In genomic region chr5:68683632-68684035, GRCh38 we compare ENCODE assay signal across 12 cellular contexts.
DNase-seq lines count a peak whose midpoint lies in the region; ATAC-seq and TF ChIP-seq lines count a peak whose summit lies in the region.
"Had no signal": no experiment of that assay in that cellular context is flagged by ENCODE, and none has a peak within 500 bp of the region (broad histone marks: within the 10 kb centered on the region; RNA-seq: fewer than 3 reads in every experiment).

No MANE protein-coding gene starts in this region.

- 34 to 40% methylated on average over 5 of the region's 5 CpGs for WGBS in aorta, 2 donors
- 32 to 60% methylated on average over 5 of the region's 5 CpGs for WGBS in sigmoid colon, 2 donors

- peak; percentile 54 for ATAC-seq in Right ventricle myocardium inferior
- peak; percentile 72 for ATAC-seq in aorta (ENCODE audit: low FRiP score)
- ATAC-seq in HG03378 (IDR thresholded peaks at IDR 0.05; ENCODE audit: unreplicated experiment): no peak
- ATAC-seq: natural killer cell had no signal

- in situ Hi-C loops in astrocyte of the spinal cord (cut with HindIII; ENCODE audit: low sequenced_read_pairs): no loop called here

- DNase-seq in Right ventricle myocardium inferior (ENCODE audit: missing footprints) (no peak), cardiac septum (ENCODE audit: low spot score) (no peak), astrocyte of the spinal cord (ENCODE audit: low read depth, low spot score) (peak; percentile 95), kidney epithelial cell (ENCODE audit: low read depth) (peak; percentile 100), aorta (peak in 1 of 2 donors; percentile 48), sigmoid colon (no peak)
- DNase-seq in activated CD4-positive, alpha-beta T cell treated with anti-CD3 and anti-CD28 coated beads for 1 hour: no peak
- DNase-seq: colonic mucosa; natural killer cell; stimulated activated CD8-positive, alpha-beta memory T cell treated with anti-CD3 and anti-CD28 coated beads, Interleukin-4, amount 100 ng/mL, for 48 hours had no signal

- no peaks in the 10 kb centered on the region for H3K9me3 ChIP-seq in aorta (ENCODE audit: control insufficient read depth, low read length)
- no peaks in the 10 kb centered on the region for H3K9me3 ChIP-seq in sigmoid colon
- H3K9me3 ChIP-seq: BLaER1 treated with 17β-estradiol and CSF1 and Interleukin-3, amounts not matched to agents 10 nM and 100 nM; colonic mucosa had no signal

- no peaks in the 10 kb centered on the region for H3K27me3 ChIP-seq in kidney epithelial cell (ENCODE audit: control insufficient read depth, insufficient read depth, low read length)
- H3K27me3 ChIP-seq in aorta (ENCODE audit: control insufficient read depth in 1 of 2, insufficient read depth in 2 of 2, low read length in 1 of 2): no peaks in the 10 kb centered on the region
- H3K27me3 ChIP-seq in sigmoid colon: no peaks in the 10 kb centered on the region
- H3K27me3 ChIP-seq: BLaER1 treated with 17β-estradiol and CSF1 and Interleukin-3, amounts not matched to agents 10 nM and 100 nM; colonic mucosa had no signal

- TF ChIP-seq POLR2A in sigmoid colon (IDR thresholded peaks at IDR 0.05): no peak

- peaks cover 0 to 2% of the 10 kb centered on the region in 2 donors for H3K4me1 ChIP-seq in aorta (ENCODE audit: control insufficient read depth in 1 of 2, insufficient read depth in 2 of 2, low read length in 2 of 2)
- H3K4me1 ChIP-seq in sigmoid colon: peaks cover 0 to 5% (median 0%) of the 10 kb centered on the region in 4 donors

- no peak for TF ChIP-seq EP300 in sigmoid colon (IDR thresholded peaks at IDR 0.05)

- H3K27ac ChIP-seq in aorta (ENCODE audit: low read depth in 1 of 2, low read length in 2 of 2): no peak overlapping the region
- peak overlapping the region in 1 of 4 donors; percentile 12 for H3K27ac ChIP-seq in sigmoid colon
- H3K27ac ChIP-seq: BLaER1 treated with 17β-estradiol and CSF1 and Interleukin-3, amounts not matched to agents 10 nM and 100 nM; colonic mucosa had no signal

- intact Hi-C loops in Right ventricle myocardium inferior (cut with DNase I) (no loop called here), cardiac septum (cut with DNase I) (loop anchor here (10.0 kb wide), 1 partner anchor 281 kb away; no protein-coding TSS in a partner anchor), aorta (cut with DNase I) (no loop called here), sigmoid colon (cut with DNase I) (no loop called here)

- no peak overlapping the region for H3K4me3 ChIP-seq in astrocyte of the spinal cord (ENCODE audit: low read depth, low read length)
- no peak overlapping the region for H3K4me3 ChIP-seq in kidney epithelial cell (ENCODE audit: low read depth, low read length)
- no peak overlapping the region for H3K4me3 ChIP-seq in aorta (ENCODE audit: low read length in 2 of 2)
- no peak overlapping the region for H3K4me3 ChIP-seq in sigmoid colon
- H3K4me3 ChIP-seq: BLaER1 treated with 17β-estradiol and CSF1 and Interleukin-3, amounts not matched to agents 10 nM and 100 nM; colonic mucosa had no signal

- H3K36me3 ChIP-seq in kidney epithelial cell (ENCODE audit: control insufficient read depth, insufficient read depth, low read length): no peaks in the 10 kb centered on the region
- no peaks in the 10 kb centered on the region for H3K36me3 ChIP-seq in aorta (ENCODE audit: control insufficient read depth in 1 of 2, insufficient read depth in 2 of 2, low read length in 1 of 2)
- no peaks in the 10 kb centered on the region for H3K36me3 ChIP-seq in sigmoid colon
- H3K36me3 ChIP-seq: BLaER1 treated with 17β-estradiol and CSF1 and Interleukin-3, amounts not matched to agents 10 nM and 100 nM; colonic mucosa had no signal

- TF ChIP-seq CTCF in astrocyte of the spinal cord (IDR thresholded peaks at IDR 0.05; ENCODE audit: low read depth, low read length) (no peak), kidney epithelial cell (IDR thresholded peaks at IDR 0.05; ENCODE audit: insufficient read depth, low read length, poor library complexity, severe bottlenecking) (no peak), sigmoid colon (IDR thresholded peaks at IDR 0.05) (no peak)

Comparison
In these comparisons a context has a peak if more than half of its experiments do, and no peak if none do; other contexts are left out.
1. DNase-seq: peak in astrocyte of the spinal cord (single experiment) and kidney epithelial cell (single experiment); none in Right ventricle myocardium inferior (single experiment), cardiac septum (single experiment), sigmoid colon (single experiment) and activated CD4-positive, alpha-beta T cell treated with anti-CD3 and anti-CD28 coated beads for 1 hour (single experiment).